Comparison of ENCODE assay signal across 21 cellular contexts in the genomic region with DNA sequence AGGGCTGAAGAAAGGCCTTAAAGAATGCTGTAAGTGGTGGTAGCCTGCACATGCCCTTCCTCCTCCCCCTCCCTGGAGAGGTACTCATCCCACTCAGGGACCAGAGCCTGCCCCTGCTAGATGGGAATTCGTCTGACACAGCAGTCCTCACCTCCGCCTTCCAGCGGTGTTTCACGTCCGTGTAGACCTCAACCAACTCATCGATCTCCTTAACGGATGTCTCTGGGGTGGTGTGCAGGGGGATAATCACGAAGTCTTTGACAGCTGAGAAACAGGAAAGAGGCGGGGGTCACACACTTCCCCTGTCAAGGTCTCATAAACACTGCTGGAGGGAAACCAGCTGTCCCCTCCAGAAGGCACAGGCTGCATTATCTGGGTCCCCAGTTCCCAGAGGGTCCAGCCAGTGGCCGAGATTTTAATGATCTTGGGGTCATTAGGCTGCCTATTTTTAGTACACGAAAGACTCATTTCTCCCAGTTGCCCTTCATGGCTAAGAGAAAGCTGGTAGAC. TPM values are rescaled to one million over a fixed set of nuclear protein-coding genes. Genes with fewer than 3 reads are reported as not detected.
A peak's percentile ranks its signal among the peaks of the same experiment; 100 is the strongest.
DNase-seq lines count a peak whose midpoint lies in the region; ATAC-seq and TF ChIP-seq lines count a peak whose summit lies in the region.
"Had no signal": no experiment of that assay in that cellular context is flagged by ENCODE, and none has a peak within 500 bp of the region (broad histone marks: within the 10 kb centered on the region; RNA-seq: fewer than 3 reads in every experiment).

No MANE protein-coding gene starts in this region.

- ATAC-seq in left lobe of liver = peak; percentile 30
- ATAC-seq in gastrocnemius medialis = no peak
- no peak for ATAC-seq in HG02840 (IDR thresholded peaks at IDR 0.05; ENCODE audit: low FRiP score, unreplicated experiment)
- ATAC-seq: activated CD8-positive, alpha-beta T cell treated with anti-CD3 and anti-CD28 coated beads for 36 hours; heart left ventricle had no signal

- TF ChIP-seq CTCF in GM06990 (IDR thresholded peaks at IDR 0.05; ENCODE audit: insufficient read depth, low read length, poor library complexity, severe bottlenecking) = no peak
- TF ChIP-seq CTCF in gastrocnemius medialis (IDR thresholded peaks at IDR 0.05 in 4 of 5, conservative IDR thresholded peaks at IDR 0.05 in 1 of 5) = no peak

- intact Hi-C loops in gastrocnemius medialis (cut with DNase I; ENCODE audit: low total_unique reads) = no loop called here

- peaks cover 0 to 13% of the 10 kb centered on the region in 2 donors for H3K4me1 ChIP-seq in gastrocnemius medialis
- H3K4me1 ChIP-seq: HAP-1, SJCRH30 had no signal

- H3K9me3 ChIP-seq in gastrocnemius medialis = no peaks in the 10 kb centered on the region
- H3K9me3 ChIP-seq: HAP-1, SJCRH30 had no signal

- H3K36me3 ChIP-seq in GM06990 (ENCODE audit: control insufficient read depth, insufficient read depth, low read length) = no peaks in the 10 kb centered on the region
- no peaks in the 10 kb centered on the region for H3K36me3 ChIP-seq in gastrocnemius medialis
- H3K36me3 ChIP-seq: HAP-1, heart left ventricle, SJCRH30 had no signal

- in situ Hi-C loops in KBM-7 (cut with MboI; ENCODE audit: low pct_unique_long_range_greater_than_20kb, low sequenced_read_pairs) (no loop called here), gastrocnemius medialis (cut with MboI; ENCODE audit: low sequenced_read_pairs in 4 of 4) (no loop called here)

- H3K4me3 ChIP-seq in GM06990 (replicated peaks; ENCODE audit: low read depth, low read length) = no peak overlapping the region
- no peak overlapping the region for H3K4me3 ChIP-seq in gastrocnemius medialis
- H3K4me3 ChIP-seq: HAP-1, heart left ventricle, SJCRH30 had no signal

- H3K27ac ChIP-seq in gastrocnemius medialis = peak overlapping the region in 3 of 4 donors; percentile 70 to 72 (median 72)
- H3K27ac ChIP-seq: SJCRH30 had no signal

- no peak for TF ChIP-seq POLR2A in gastrocnemius medialis (IDR thresholded peaks at IDR 0.05)

- DNase-seq in GM06990 (ENCODE audit: extremely low read depth, insufficient read length) = peak; percentile 66
- DNase-seq in KBM-7 = peak; percentile 28
- DNase-seq in left lobe of liver (ENCODE audit: low spot score) = no peak
- no peak for DNase-seq in gastrocnemius medialis
- no peak for DNase-seq in anterior cingulate cortex (lab: John Stamatoyannopoulos, UW)
- no peak for DNase-seq in NCI-H1694 treated with DMSO at 0.1 percent for 48 hours (lab: John Stamatoyannopoulos, UW)
- no peak for DNase-seq in activated effector memory CD4-positive, alpha-beta T cell treated with Interleukin-2 at 50 U/mL for 16 hours
- DNase-seq: ACHN; activated CD8-positive, alpha-beta T cell treated with anti-CD3 and anti-CD28 coated beads for 36 hours; activated T-cell treated with anti-CD3 and anti-CD28 coated beads, Interleukin-2, amount 50 U/mL, for 48 hours; CD4-positive, alpha-beta memory T cell; endodermal cell; immature natural killer cell; NCI-H774; posterior cingulate gyrus; SJCRH30; stimulated activated CD4-positive, alpha-beta T cell treated with anti-CD3 and anti-CD28 coated beads, Interleukin-4, amount 100 ng/mL, for 1 hour; T-helper 2 cell had no signal

- no peaks in the 10 kb centered on the region for H3K27me3 ChIP-seq in GM06990 (replicated peaks; ENCODE audit: control insufficient read depth, insufficient read depth, low read length)
- H3K27me3 ChIP-seq in gastrocnemius medialis = no peaks in the 10 kb centered on the region
- H3K27me3 ChIP-seq: heart left ventricle, SJCRH30 had no signal

RNA-seq across cellular contexts. Expression of a gene that starts 9.9 kb away (rescaled TPM):
- total RNA-seq in left lobe of liver = 33.0 TPM
- total RNA-seq in gastrocnemius medialis = under 1 TPM in 2 of 4 donors, not detected in 2; 0.29 to 0.42 TPM
- total RNA-seq: activated CD8-positive, alpha-beta T cell treated with anti-CD3 and anti-CD28 coated beads for 36 hours; CD4-positive, alpha-beta memory T cell; endodermal cell; SJCRH30 had no signal

RNA-seq across cellular contexts. Expression of a gene that starts 36.7 kb away (rescaled TPM):
- 56.2 TPM for total RNA-seq in left lobe of liver
- 10 to 100 TPM in 2 of 4 donors, 1 to 10 TPM in 2; 5.8 to 14.0 (median 9.6) TPM for total RNA-seq in gastrocnemius medialis

Comparison
In these comparisons a context has a peak if more than half of its experiments do, and no peak if none do; other contexts are left out.
1. DNase-seq: peak in GM06990 (single experiment) and KBM-7 (single experiment); none in left lobe of liver (single experiment), gastrocnemius medialis (0 of 2), anterior cingulate cortex (0 of 58), NCI-H1694 treated with DMSO at 0.1 percent for 48 hours (single experiment) and activated effector memory CD4-positive, alpha-beta T cell treated with Interleukin-2 at 50 U/mL for 16 hours (single experiment).
2. RNA of a gene that starts 9.9 kb away (total RNA-seq): 33.0 TPM in left lobe of liver (single experiment); 0.29 to 0.42 TPM in gastrocnemius medialis; every median in the first group is over 10 times any median in the second.